Comparison of ENCODE assay signal across 13 cellular contexts in the genomic region with DNA sequence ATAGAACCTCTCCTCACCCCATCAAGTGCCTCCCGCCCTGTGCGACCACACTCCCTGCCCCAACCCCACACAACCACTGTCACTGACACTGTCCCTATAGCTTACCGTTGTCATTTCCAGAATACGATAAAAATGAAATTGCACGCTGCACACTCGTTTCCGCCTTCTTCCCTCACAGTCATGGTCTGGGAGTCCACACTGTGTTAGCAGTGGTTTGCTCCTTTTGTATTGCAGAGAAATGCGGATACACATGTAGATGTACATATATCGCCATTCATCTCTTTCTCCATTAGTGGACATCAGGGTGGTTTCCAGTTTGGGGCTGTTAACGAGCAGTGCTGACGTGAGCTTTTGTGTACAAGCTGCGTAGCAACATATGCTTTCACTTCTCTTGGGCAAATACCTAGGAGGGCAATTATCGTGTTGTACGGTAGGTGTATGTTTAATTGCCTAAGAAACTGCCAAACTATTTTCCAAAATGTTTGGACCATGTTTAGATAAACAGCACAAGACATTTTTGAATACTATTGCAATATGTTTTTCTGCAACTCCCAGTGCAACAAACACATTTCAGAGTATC. TPM values are rescaled to one million over a fixed set of nuclear protein-coding genes. Genes with fewer than 3 reads are reported as not detected.
DNase-seq lines count a peak whose midpoint lies in the region; ATAC-seq and TF ChIP-seq lines count a peak whose summit lies in the region.
"Had no signal": no experiment of that assay in that cellular context is flagged by ENCODE, and none has a peak within 500 bp of the region (broad histone marks: within the 10 kb centered on the region; RNA-seq: fewer than 3 reads in every experiment).

No MANE protein-coding gene starts in this region.

- CTCF ChIA-PET in activated B cell treated with CpG ODN at 0.5 μM for 24 hours (lab: Charles Lee): interaction anchor here (1.3 to 2.4 kb wide), 4 partner anchors 18 to 86 kb away, joined by 3 to 7 read pairs (median 4); a partner anchor contains a TSS
- CTCF ChIA-PET in Calu3 (lab: Charles Lee): no interaction called here

- POLR2A ChIA-PET in activated B cell treated with CpG ODN at 0.5 μM for 24 hours (lab: Charles Lee): interaction anchor here (0.9 to 2.3 kb wide), 8 partner anchors 10 to 114 kb away, joined by 4 to 9 read pairs (median 6); a partner anchor contains a TSS

- H3K36me3 Mint-ChIP-seq in activated B cell treated with CpG ODN at 0.5 μM for 24 hours (ENCODE audit: low read depth): no peaks in the 10 kb centered on the region
- H3K36me3 Mint-ChIP-seq in GM23338 (ENCODE audit: low read depth): no peaks in the 10 kb centered on the region
- no peaks in the 10 kb centered on the region for H3K36me3 Mint-ChIP-seq in Calu3 (ENCODE audit: insufficient read depth, unreplicated experiment)

- no peaks in the 10 kb centered on the region for H3K9me2 ChIP-seq in GM23338 (ENCODE audit: insufficient read depth)

- H3K27ac Mint-ChIP-seq in activated B cell treated with CpG ODN at 0.5 μM for 24 hours (peak overlapping the region; percentile 86), GM23338 (no peak overlapping the region), Calu3 (ENCODE audit: unreplicated experiment) (no peak overlapping the region)

- H3K9me3 Mint-ChIP-seq in activated B cell treated with CpG ODN at 0.5 μM for 24 hours: no peaks in the 10 kb centered on the region
- H3K9me3 Mint-ChIP-seq in GM23338: no peaks in the 10 kb centered on the region
- no peaks in the 10 kb centered on the region for H3K9me3 Mint-ChIP-seq in Calu3 (ENCODE audit: low read depth, unreplicated experiment)

- ATAC-seq in HG03378 (IDR thresholded peaks at IDR 0.05; ENCODE audit: unreplicated experiment) (peak; percentile 41), activated B cell treated with CpG ODN at 0.5 μM for 24 hours (ENCODE audit: low read depth) (peak; percentile 38), mucosa of descending colon (peak; percentile 38), GM23338 (no peak)

- no peaks in the 10 kb centered on the region for H3K36me3 ChIP-seq in mucosa of descending colon (ENCODE audit: low read depth)
- H3K36me3 ChIP-seq in GM23338 (ENCODE audit: insufficient read depth): no peaks in the 10 kb centered on the region
- H3K36me3 ChIP-seq: brain microvascular endothelial cell, tibial nerve had no signal

- TF ChIP-seq CTCF in activated B cell treated with CpG ODN at 0.5 μM for 24 hours (IDR thresholded peaks at IDR 0.05): no peak
- TF ChIP-seq CTCF in mucosa of descending colon (IDR thresholded peaks at IDR 0.05): no peak
- TF ChIP-seq CTCF in GM23338 (conservative IDR thresholded peaks at IDR 0.05; ENCODE audit: low read depth in 2 of 2): no peak
- TF ChIP-seq CTCF in Calu3 (IDR thresholded peaks at IDR 0.05; ENCODE audit: unreplicated experiment): no peak

- H3K4me1 Mint-ChIP-seq in activated B cell treated with CpG ODN at 0.5 μM for 24 hours (peaks cover 29% of the 10 kb centered on the region), GM23338 (peaks cover 14% of the 10 kb centered on the region), Calu3 (ENCODE audit: low read depth, unreplicated experiment) (no peaks in the 10 kb centered on the region)

- no TSS peak for BruUV-seq in Calu3 (replicated peaks; lab: Mats Ljungman, UMichigan)

- no peaks in the 10 kb centered on the region for H4K20me1 ChIP-seq in GM23338 (replicated peaks; ENCODE audit: insufficient read depth)

- no peaks in the 10 kb centered on the region for H3F3A ChIP-seq in GM23338 (replicated peaks; ENCODE audit: low read depth)

- H2AFZ ChIP-seq in GM23338: no peak overlapping the region
- H2AFZ ChIP-seq: parathyroid adenoma had no signal

- no peak overlapping the region for H3K4me2 ChIP-seq in GM23338

- H3K27me3 Mint-ChIP-seq in activated B cell treated with CpG ODN at 0.5 μM for 24 hours (no peaks in the 10 kb centered on the region), GM23338 (ENCODE audit: insufficient read depth, low read depth, poor library complexity) (peaks cover 6% of the 10 kb centered on the region), Calu3 (ENCODE audit: unreplicated experiment) (peaks cover 17% of the 10 kb centered on the region)

- H3K27ac ChIP-seq in GM23338 (ENCODE audit: low read depth): no peak overlapping the region
- H3K27ac ChIP-seq: brain microvascular endothelial cell, parathyroid adenoma had no signal

- peak; percentile 73 for DNase-seq in DMS153 (lab: John Stamatoyannopoulos, UW)
- no peak for DNase-seq in activated B cell treated with CpG ODN at 0.5 μM for 24 hours
- no peak for DNase-seq in mucosa of descending colon
- no peak for DNase-seq in GM23338 (ENCODE audit: low spot score)
- DNase-seq in Calu3: no peak
- DNase-seq in stimulated activated CD4-positive, alpha-beta T cell treated with anti-CD3 and anti-CD28 coated beads, Interleukin-15, amount 100 ng/mL, for 24 hours: no peak
- DNase-seq in AG08395 (ENCODE audit: low spot score): no peak

- H3K79me2 ChIP-seq in GM23338 (replicated peaks; ENCODE audit: insufficient read depth): no peaks in the 10 kb centered on the region
- H3K79me2 ChIP-seq: parathyroid adenoma had no signal

- no peaks in the 10 kb centered on the region for H3K9me3 ChIP-seq in mucosa of descending colon
- H3K9me3 ChIP-seq: tibial nerve had no signal

- H3K4me3 Mint-ChIP-seq in activated B cell treated with CpG ODN at 0.5 μM for 24 hours (peak overlapping the region; percentile 75), GM23338 (no peak overlapping the region), Calu3 (ENCODE audit: low read depth, unreplicated experiment) (no peak overlapping the region)

- no peaks in the 10 kb centered on the region for H3K27me3 ChIP-seq in GM23338 (ENCODE audit: insufficient read depth)
- H3K27me3 ChIP-seq: brain microvascular endothelial cell, tibial nerve had no signal

- H3K4me1 ChIP-seq in mucosa of descending colon (ENCODE audit: low read depth): no peaks in the 10 kb centered on the region
- peaks cover 3% of the 10 kb centered on the region for H3K4me1 ChIP-seq in GM23338 (ENCODE audit: insufficient read depth)
- H3K4me1 ChIP-seq: parathyroid adenoma had no signal

- intact Hi-C loops in activated B cell treated with CpG ODN at 0.5 μM for 24 hours (cut with micrococcal nuclease): loop anchor here (2.0 kb wide), 2 partner anchors 18 to 72 kb away; a partner anchor contains a TSS
- intact Hi-C loops in mucosa of descending colon (cut with DNase I, micrococcal nuclease): no loop called here
- intact Hi-C loops in Calu3 (cut with micrococcal nuclease; ENCODE audit: unreplicated experiment): no loop called here

- H3K4me3 ChIP-seq in mucosa of descending colon (no peak overlapping the region), GM23338 (no peak overlapping the region)
- H3K4me3 ChIP-seq: tibial nerve had no signal

TF ChIP-seq in GM23338, 12 proteins besides CTCF, POLR2A, EP300 and RAD21 (continues in another document):
- TF ChIP-seq, protein P1, sequence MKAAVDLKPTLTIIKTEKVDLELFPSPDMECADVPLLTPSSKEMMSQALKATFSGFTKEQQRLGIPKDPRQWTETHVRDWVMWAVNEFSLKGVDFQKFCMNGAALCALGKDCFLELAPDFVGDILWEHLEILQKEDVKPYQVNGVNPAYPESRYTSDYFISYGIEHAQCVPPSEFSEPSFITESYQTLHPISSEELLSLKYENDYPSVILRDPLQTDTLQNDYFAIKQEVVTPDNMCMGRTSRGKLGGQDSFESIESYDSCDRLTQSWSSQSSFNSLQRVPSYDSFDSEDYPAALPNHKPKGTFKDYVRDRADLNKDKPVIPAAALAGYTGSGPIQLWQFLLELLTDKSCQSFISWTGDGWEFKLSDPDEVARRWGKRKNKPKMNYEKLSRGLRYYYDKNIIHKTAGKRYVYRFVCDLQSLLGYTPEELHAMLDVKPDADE (IDR thresholded peaks at IDR 0.05): no peak

RNA-seq across cellular contexts. Expression of a gene that starts 59.2 kb away (rescaled TPM):
- total RNA-seq in activated B cell treated with CpG ODN at 0.5 μM for 24 hours: 5.2 and 7.1 TPM in 2 replicates
- 1 to 10 TPM; 1.2 to 3.4 (median 1.5) TPM for total RNA-seq in mucosa of descending colon
- not detected in 2 replicates for total RNA-seq in GM23338 (2014; rRNA removed; shearing (Covaris generic))
- polyA plus RNA-seq in GM23338 (2016; fragmentation: Nextera tagmentation; extraction: Ambion mirVana): not detected in 2 replicates
- total RNA-seq in Calu3 (2022): not detected in 2 replicates
- total RNA-seq: fibroblast of lung, RPMI7951 had no signal
- polyA plus RNA-seq: fibroblast of lung had no signal
